In the genomic region with DNA sequence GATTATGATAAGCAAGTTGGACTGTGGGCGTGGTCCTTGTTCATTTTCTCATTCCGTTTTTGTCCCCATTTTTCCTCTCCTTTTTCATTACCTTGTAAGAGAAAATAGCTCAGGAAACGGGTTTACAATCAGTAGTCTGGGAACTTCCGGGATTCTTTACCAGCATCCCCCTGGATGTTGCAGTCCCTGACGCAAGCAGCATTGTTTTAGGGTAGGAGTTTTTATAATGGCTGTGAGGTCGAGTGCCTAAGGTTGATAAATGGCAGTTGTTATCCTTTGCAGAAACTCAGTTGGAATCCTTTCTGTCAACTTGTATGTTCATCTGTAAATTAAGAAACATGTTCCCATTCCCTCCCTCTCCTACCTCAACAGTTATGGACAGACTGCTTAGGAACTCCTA, we compare ENCODE assay signal across 26 cellular contexts.
DNase-seq lines count a peak whose midpoint lies in the region; TF ChIP-seq lines count a peak whose summit lies in the region.
"Had no signal": no experiment of that assay in that cellular context is flagged by ENCODE, and none has a peak within 500 bp of the region (broad histone marks: within the 10 kb centered on the region; RNA-seq: fewer than 3 reads in every experiment).

No MANE protein-coding gene starts in this region.

- H3K4me1 ChIP-seq in neuronal stem cell (ENCODE audit: control insufficient read depth in 2 of 2, insufficient read depth in 1 of 2, low read depth in 1 of 2, low read length in 2 of 2), result peaks cover 3 to 9% of the 10 kb centered on the region in 2 donors
- H3K4me1 ChIP-seq: colonic mucosa had no signal

- no peak overlapping the region for H2BK12ac ChIP-seq in neuronal stem cell (ENCODE audit: low read length)

- H3K18ac ChIP-seq in neuronal stem cell (ENCODE audit: low read length), result no peak overlapping the region

- no peak overlapping the region for H3K14ac ChIP-seq in neuronal stem cell (ENCODE audit: low read length)

- no peaks in the 10 kb centered on the region for H3K36me3 Mint-ChIP-seq in activated naive CD8-positive, alpha-beta T cell treated with anti-CD3 and anti-CD28 coated beads for 36 hours
- H3K36me3 Mint-ChIP-seq: CD14-positive monocyte had no signal

- POLR2A ChIA-PET in HEK293T (lab: Yijun Ruan, JAX), result no interaction called here

- no peak overlapping the region for H3K4me2 ChIP-seq in neuronal stem cell (ENCODE audit: insufficient read depth, low read length, poor library complexity, severe bottlenecking)
- H3K4me2 ChIP-seq: SK-N-SH had no signal

- H4K8ac ChIP-seq in neuronal stem cell (ENCODE audit: low read depth, low read length), result no peak overlapping the region

- CTCF ChIA-PET in HEK293T (lab: Yijun Ruan, JAX), result interaction anchor here (1.4 kb wide), 1 partner anchor 69 kb away, joined by 3 read pairs; no protein-coding TSS in a partner anchor

- no CpG with 5 or more reads among the region's 6 CpGs for WGBS in neuronal stem cell (ENCODE audit: extremely low coverage in 2 of 2, insufficient read length in 2 of 2, insufficient replicate concordance in 1 of 2), 2 donors

- H3K27ac Mint-ChIP-seq in activated naive CD8-positive, alpha-beta T cell treated with anti-CD3 and anti-CD28 coated beads for 36 hours, result no peak overlapping the region
- H3K27ac Mint-ChIP-seq: activated CD4-positive, alpha-beta T cell treated with anti-CD3 and anti-CD28 coated beads for 36 hours; CD14-positive monocyte; HFFc6; T-helper 17 cell had no signal

- H2BK5ac ChIP-seq in neuronal stem cell (ENCODE audit: low read length), result no peak overlapping the region

- no peaks in the 10 kb centered on the region for H3K9me3 Mint-ChIP-seq in activated naive CD8-positive, alpha-beta T cell treated with anti-CD3 and anti-CD28 coated beads for 36 hours
- H3K9me3 Mint-ChIP-seq: CD14-positive monocyte, HFFc6 had no signal

- H3K9ac ChIP-seq in neuronal stem cell (ENCODE audit: low read depth, low read length, poor library complexity), result no peak overlapping the region
- H3K9ac ChIP-seq: SK-N-SH had no signal

- no peak overlapping the region for H3K27ac ChIP-seq in neuronal stem cell (replicated peaks; ENCODE audit: low read length)
- H3K27ac ChIP-seq: colonic mucosa, skin epidermis had no signal

- DNase-seq in HEK293T (ENCODE audit: extremely low spot score) (peak; percentile 16), RPMI7951 (ENCODE audit: low read depth) (peak; percentile 29), glomerular endothelial cell (ENCODE audit: extremely low read depth, low read depth, low spot score) (peak; percentile 68), neuronal stem cell (ENCODE audit: low spot score) (no peak), midbrain (lab: John Stamatoyannopoulos, UW) (no peak), islet precursor cell (no peak), NCI-H1436 treated with DMSO at 0.1 percent for 48 hours (lab: John Stamatoyannopoulos, UW) (no peak)
- no peak for DNase-seq in activated naive CD8-positive, alpha-beta T cell treated with anti-CD3 and anti-CD28 coated beads for 36 hours
- DNase-seq: activated CD4-positive, alpha-beta T cell treated with anti-CD3 and anti-CD28 coated beads for 36 hours; activated T-cell treated with anti-CD3 and anti-CD28 coated beads, Interleukin-2, amount 50 U/mL, for 1 hour; Calu3; colonic mucosa; glutamatergic neuron; KBM-7; MM.1S; NCI-H1417; NCI-H2107; NCI-H510A treated with DMSO at 0.1 percent for 48 hours; RPMI8226; SK-N-SH; stimulated activated CD4-positive, alpha-beta T cell treated with anti-CD3 and anti-CD28 coated beads, Interleukin-1b, Interleukin-23, amount 100 ng/mL, for 48 hours; T-helper 17 cell; upper lobe of left lung had no signal

- no peaks in the 10 kb centered on the region for H3K27me3 ChIP-seq in neuronal stem cell (ENCODE audit: control insufficient read depth in 3 of 3, insufficient read depth in 3 of 3, low read depth in 1 of 3, low read length in 3 of 3)
- H3K27me3 ChIP-seq: colonic mucosa, upper lobe of left lung had no signal

- no peak overlapping the region for H3K23ac ChIP-seq in neuronal stem cell (ENCODE audit: low read depth, low read length, poor library complexity)

- no peak overlapping the region for H3K4ac ChIP-seq in neuronal stem cell (ENCODE audit: low read length)

- no peak overlapping the region for H4K91ac ChIP-seq in neuronal stem cell (ENCODE audit: low read depth, low read length, poor library complexity)

- H2BK15ac ChIP-seq in neuronal stem cell (ENCODE audit: low read length), result no peak overlapping the region

- H2BK120ac ChIP-seq in neuronal stem cell (ENCODE audit: low read depth, low read length), result no peak overlapping the region

- H3K4me1 Mint-ChIP-seq in activated naive CD8-positive, alpha-beta T cell treated with anti-CD3 and anti-CD28 coated beads for 36 hours, result no peaks in the 10 kb centered on the region
- H3K4me1 Mint-ChIP-seq: activated CD4-positive, alpha-beta T cell treated with anti-CD3 and anti-CD28 coated beads for 36 hours had no signal

- no peak overlapping the region for H2AK5ac ChIP-seq in neuronal stem cell (ENCODE audit: low read depth, low read length)

- no peaks in the 10 kb centered on the region for H3K79me1 ChIP-seq in neuronal stem cell (ENCODE audit: low read depth, low read length)

- peaks cover 15% of the 10 kb centered on the region for H3K27me3 Mint-ChIP-seq in activated naive CD8-positive, alpha-beta T cell treated with anti-CD3 and anti-CD28 coated beads for 36 hours
- H3K27me3 Mint-ChIP-seq: T-helper 17 cell had no signal

- peaks cover 0 to 16% of the 10 kb centered on the region in 2 donors for H3K36me3 ChIP-seq in neuronal stem cell (replicated peaks in 1 of 2; ENCODE audit: control insufficient read depth in 2 of 2, insufficient read depth in 2 of 2, low read length in 2 of 2)
- H3K36me3 ChIP-seq: colonic mucosa, upper lobe of left lung had no signal

- H3K4me3 ChIP-seq in neuronal stem cell (ENCODE audit: low read length in 2 of 2), result no peak overlapping the region
- H3K4me3 ChIP-seq: colonic mucosa, skin epidermis, upper lobe of left lung had no signal

- H3K9me3 ChIP-seq in neuronal stem cell (replicated peaks in 1 of 2; ENCODE audit: control insufficient read depth in 2 of 2, insufficient read depth in 1 of 2, low read depth in 1 of 2, low read length in 2 of 2), result no peaks in the 10 kb centered on the region
- H3K9me3 ChIP-seq: colonic mucosa, SK-N-SH, upper lobe of left lung had no signal

- H3K4me3 Mint-ChIP-seq in activated naive CD8-positive, alpha-beta T cell treated with anti-CD3 and anti-CD28 coated beads for 36 hours, result no peak overlapping the region
- H3K4me3 Mint-ChIP-seq: activated CD4-positive, alpha-beta T cell treated with anti-CD3 and anti-CD28 coated beads for 36 hours; CD14-positive monocyte; T-helper 17 cell had no signal

- H2AFZ ChIP-seq in neuronal stem cell (ENCODE audit: low read length), result peak overlapping the region; percentile 2

TF ChIP-seq in HEK293T, 16 proteins besides CTCF, POLR2A, EP300 and RAD21:
- TF ChIP-seq FOXA1 (IDR thresholded peaks at IDR 0.05) (no peak), ZNF384 (IDR thresholded peaks at IDR 0.05) (no peak), L3MBTL2 (conservative IDR thresholded peaks at IDR 0.05) (no peak), ARNT (IDR thresholded peaks at IDR 0.05) (no peak), ELF4 (IDR thresholded peaks at IDR 0.05) (no peak), HDGF (IDR thresholded peaks at IDR 0.05; ENCODE audit: borderline replicate concordance) (no peak), TARDBP (IDR thresholded peaks at IDR 0.05) (no peak), SUZ12 (IDR thresholded peaks at IDR 0.05) (no peak), SP1 (IDR thresholded peaks at IDR 0.05) (no peak), FOXM1 (IDR thresholded peaks at IDR 0.05; ENCODE audit: borderline replicate concordance) (no peak), FOXK2 (IDR thresholded peaks at IDR 0.05) (no peak)

Comparison
In these comparisons a context has a peak if more than half of its experiments do, and no peak if none do; other contexts are left out.
1. DNase-seq: peak in HEK293T (single experiment), RPMI7951 (single experiment) and glomerular endothelial cell (single experiment); none in neuronal stem cell (single experiment), midbrain (single experiment), islet precursor cell (single experiment), NCI-H1436 treated with DMSO at 0.1 percent for 48 hours (single experiment) and activated naive CD8-positive, alpha-beta T cell treated with anti-CD3 and anti-CD28 coated beads for 36 hours (single experiment).